In the genomic region with DNA sequence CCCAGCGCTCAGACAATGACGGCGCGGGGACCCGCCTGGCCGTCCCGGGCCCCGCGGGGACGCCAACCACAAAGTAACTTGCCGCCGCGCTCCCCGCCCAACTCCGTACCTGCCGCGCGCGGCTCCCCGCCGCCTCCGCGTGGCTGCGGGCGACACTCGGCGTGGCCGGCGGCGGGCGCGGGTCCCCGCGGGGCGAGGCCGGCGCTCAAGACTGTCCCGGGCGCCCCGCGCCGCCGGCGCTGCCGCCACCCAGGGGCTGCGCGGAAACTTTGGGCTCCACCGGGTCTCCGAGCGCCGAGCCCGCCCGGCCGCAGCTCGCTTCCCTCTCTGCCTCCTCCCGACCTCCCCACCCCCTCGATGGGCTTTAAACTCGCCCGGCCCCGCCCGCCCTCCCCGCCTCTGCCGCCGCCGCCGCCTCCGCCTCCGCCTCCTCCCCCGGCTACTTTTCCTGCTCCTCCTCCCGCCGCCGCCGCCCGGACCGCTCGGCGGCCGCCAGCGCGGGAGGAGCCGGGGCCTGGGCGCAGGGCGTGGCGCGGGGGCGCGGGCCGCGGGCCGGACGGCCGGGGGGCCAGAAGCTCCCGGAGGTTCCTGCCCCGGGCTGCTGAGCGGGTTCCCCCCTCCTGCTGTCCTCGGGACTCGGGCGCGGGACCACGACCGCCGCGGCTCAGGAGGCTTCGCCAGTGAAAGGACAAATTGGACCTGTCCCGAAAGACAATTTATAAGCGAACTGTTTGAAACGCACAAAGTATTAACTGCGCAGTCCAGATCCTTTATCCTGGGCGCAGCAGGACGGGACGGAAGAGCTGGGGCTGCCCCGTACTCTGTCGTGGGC, we compare ENCODE assay signal across 8 cellular contexts. TPM values are rescaled to one million over a fixed set of nuclear protein-coding genes. Genes with fewer than 3 reads are reported as not detected.
DNase-seq lines count a peak whose midpoint lies in the region; ATAC-seq and TF ChIP-seq lines count a peak whose summit lies in the region.

No MANE protein-coding gene starts in this region.

- peak; percentile 53 for DNase-seq in GM20000 (ENCODE audit: low spot score)
- peak; percentile 79 for DNase-seq in NCI-H82 (lab: John Stamatoyannopoulos, UW)
- DNase-seq in activated T-helper 2 cell treated with anti-CD3 and anti-CD28 coated beads, Interferon-gamma antibody, Interleukin-2, Interleukin-4, amounts not matched to agents 10 μg/mL and 5 μg/mL and 100 μg/mL, durations not matched to agents 14 hours and 24 hours and 36 hours (ENCODE audit: low spot score) = peak; percentile 18
- no peak for DNase-seq in foreskin keratinocyte
- peak; percentile 51 for DNase-seq in neural crest cell (ENCODE audit: low read depth, low spot score)

- TF ChIP-seq CTCF in GM20000 (IDR thresholded peaks at IDR 0.05; ENCODE audit: extremely low read depth, missing control alignments) (no peak), foreskin keratinocyte (conservative IDR thresholded peaks at IDR 0.05) (no peak), neural crest cell (conservative IDR thresholded peaks at IDR 0.05) (no peak)

- H3K27me3 ChIP-seq in foreskin keratinocyte = peaks cover 19% of the 10 kb centered on the region

- H3K27ac ChIP-seq in foreskin keratinocyte = no peak overlapping the region

- peak overlapping the region; percentile 61 for H3K4me3 Mint-ChIP-seq in activated T-helper 2 cell treated with anti-CD3 and anti-CD28 coated beads, Interferon-gamma antibody, Interleukin-2, Interleukin-4, amounts not matched to agents 10 μg/mL and 5 μg/mL and 100 μg/mL, durations not matched to agents 14 hours and 24 hours and 36 hours (ENCODE audit: low read depth)
- peak overlapping the region; percentile 91 for H3K4me3 Mint-ChIP-seq in neural crest cell

- H3K27me3 Mint-ChIP-seq in activated T-helper 2 cell treated with anti-CD3 and anti-CD28 coated beads, Interferon-gamma antibody, Interleukin-2, Interleukin-4, amounts not matched to agents 10 μg/mL and 5 μg/mL and 100 μg/mL, durations not matched to agents 14 hours and 24 hours and 36 hours (ENCODE audit: low read depth) = peaks cover 69% of the 10 kb centered on the region
- H3K27me3 Mint-ChIP-seq in neural crest cell (ENCODE audit: low read depth) = peaks cover 15% of the 10 kb centered on the region

- no peaks in the 10 kb centered on the region for H3K9me3 Mint-ChIP-seq in activated T-helper 2 cell treated with anti-CD3 and anti-CD28 coated beads, Interferon-gamma antibody, Interleukin-2, Interleukin-4, amounts not matched to agents 10 μg/mL and 5 μg/mL and 100 μg/mL, durations not matched to agents 14 hours and 24 hours and 36 hours
- H3K9me3 Mint-ChIP-seq in neural crest cell = peaks cover 3% of the 10 kb centered on the region

- peaks cover 7% of the 10 kb centered on the region for H3K4me1 Mint-ChIP-seq in activated T-helper 2 cell treated with anti-CD3 and anti-CD28 coated beads, Interferon-gamma antibody, Interleukin-2, Interleukin-4, amounts not matched to agents 10 μg/mL and 5 μg/mL and 100 μg/mL, durations not matched to agents 14 hours and 24 hours and 36 hours (ENCODE audit: low read depth)
- H3K4me1 Mint-ChIP-seq in neural crest cell = peaks cover 44% of the 10 kb centered on the region

- peak; percentile 79 for ATAC-seq in foreskin keratinocyte
- no peak for ATAC-seq in GM21423 (IDR thresholded peaks at IDR 0.05; ENCODE audit: unreplicated experiment)
- no peak for ATAC-seq in GM18873 (IDR thresholded peaks at IDR 0.05; ENCODE audit: low FRiP score, unreplicated experiment)
- ATAC-seq in HG02938 (IDR thresholded peaks at IDR 0.05; ENCODE audit: unreplicated experiment) = no peak

- H3K36me3 Mint-ChIP-seq in activated T-helper 2 cell treated with anti-CD3 and anti-CD28 coated beads, Interferon-gamma antibody, Interleukin-2, Interleukin-4, amounts not matched to agents 10 μg/mL and 5 μg/mL and 100 μg/mL, durations not matched to agents 14 hours and 24 hours and 36 hours (ENCODE audit: low read depth) = no peaks in the 10 kb centered on the region
- H3K36me3 Mint-ChIP-seq in neural crest cell (ENCODE audit: low read depth) = peaks cover 5% of the 10 kb centered on the region

- H3K27ac Mint-ChIP-seq in activated T-helper 2 cell treated with anti-CD3 and anti-CD28 coated beads, Interferon-gamma antibody, Interleukin-2, Interleukin-4, amounts not matched to agents 10 μg/mL and 5 μg/mL and 100 μg/mL, durations not matched to agents 14 hours and 24 hours and 36 hours = no peak overlapping the region
- H3K27ac Mint-ChIP-seq in neural crest cell (ENCODE audit: unreplicated experiment) = no peak overlapping the region

- no peaks in the 10 kb centered on the region for H3K4me1 ChIP-seq in foreskin keratinocyte

- intact Hi-C loops in activated T-helper 2 cell treated with anti-CD3 and anti-CD28 coated beads, Interferon-gamma antibody, Interleukin-2, Interleukin-4, amounts not matched to agents 10 μg/mL and 5 μg/mL and 100 μg/mL, durations not matched to agents 14 hours and 24 hours and 36 hours (cut with micrococcal nuclease) = loop anchor here (5.0 kb wide), 1 partner anchor 329 kb away; no protein-coding TSS in a partner anchor

RNA-seq across cellular contexts. Expression of a gene that starts 10.6 kb away (rescaled TPM):
- 2.3 and 2.4 TPM in 2 replicates for total RNA-seq in activated T-helper 2 cell treated with anti-CD3 and anti-CD28 coated beads, Interferon-gamma antibody, Interleukin-2, Interleukin-4, amounts not matched to agents 10 μg/mL and 5 μg/mL and 100 μg/mL, durations not matched to agents 14 hours and 24 hours and 36 hours
- 13.4 and 22.6 TPM in 2 replicates for total RNA-seq in foreskin keratinocyte
- polyA plus RNA-seq in foreskin keratinocyte = 6.5 and 10.7 TPM in 2 replicates
- total RNA-seq in neural crest cell = 86.0 and 93.0 TPM in 2 replicates

Comparison
In these comparisons a context has a peak if more than half of its experiments do, and no peak if none do; other contexts are left out.
1. DNase-seq: peak in GM20000 (single experiment), NCI-H82 (single experiment), activated T-helper 2 cell treated with anti-CD3 and anti-CD28 coated beads, Interferon-gamma antibody, Interleukin-2, Interleukin-4, amounts not matched to agents 10 μg/mL and 5 μg/mL and 100 μg/mL, durations not matched to agents 14 hours and 24 hours and 36 hours (single experiment) and neural crest cell (single experiment); none in foreskin keratinocyte (0 of 2).